Comparison of ENCODE assay signal across 20 cellular contexts in the genomic region with DNA sequence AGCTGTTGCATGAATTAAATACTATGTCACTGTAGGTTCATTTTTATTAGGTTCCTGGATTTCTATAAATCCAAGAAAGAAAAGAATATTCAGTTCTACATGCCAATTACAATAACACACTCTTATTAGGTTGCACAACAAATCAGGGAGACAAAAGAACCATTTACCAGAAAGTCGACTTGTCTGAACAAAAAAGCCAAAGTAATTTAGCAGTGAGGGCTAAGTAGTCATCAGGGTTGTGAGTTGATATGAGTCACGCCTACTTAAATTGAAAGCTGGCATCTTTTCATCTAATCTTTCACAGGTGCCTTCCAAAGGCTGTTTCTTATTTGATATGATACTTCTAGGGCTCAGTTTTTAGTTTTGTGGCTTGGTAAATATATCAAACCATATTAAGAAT. TPM values are rescaled to one million over a fixed set of nuclear protein-coding genes. Genes with fewer than 3 reads are reported as not detected.
DNase-seq lines count a peak whose midpoint lies in the region; ATAC-seq and TF ChIP-seq lines count a peak whose summit lies in the region.
"Had no signal": no experiment of that assay in that cellular context is flagged by ENCODE, and none has a peak within 500 bp of the region (broad histone marks: within the 10 kb centered on the region; RNA-seq: fewer than 3 reads in every experiment).

No MANE protein-coding gene starts in this region.

- H3K27ac ChIP-seq in SJCRH30 (peak overlapping the region; percentile 2; the same call in 1 of the 2 replicates), vagina (no peak overlapping the region)
- H3K27ac ChIP-seq: ascending aorta, BLaER1, gastroesophageal sphincter, psoas muscle, spleen, VCaP had no signal

- no peak for ATAC-seq in HG03469 (IDR thresholded peaks at IDR 0.05; ENCODE audit: unreplicated experiment)
- ATAC-seq: gastroesophageal sphincter, left cardiac atrium, psoas muscle had no signal

- H3K27me3 ChIP-seq in SJCRH30 (no peaks in the 10 kb centered on the region), vagina (no peaks in the 10 kb centered on the region)
- H3K27me3 ChIP-seq: ascending aorta, BLaER1, gastroesophageal sphincter, spleen had no signal

- H3K36me3 ChIP-seq in SJCRH30 (no peaks in the 10 kb centered on the region), vagina (no peaks in the 10 kb centered on the region)
- H3K36me3 ChIP-seq: ascending aorta, BLaER1, gastroesophageal sphincter, spleen had no signal

- H3K4me1 ChIP-seq in SJCRH30, result peaks cover 32% of the 10 kb centered on the region
- no peaks in the 10 kb centered on the region for H3K4me1 ChIP-seq in vagina
- H3K4me1 ChIP-seq: ascending aorta, BLaER1, gastroesophageal sphincter, psoas muscle, spleen had no signal

- peak; percentile 84 for DNase-seq in DMS79 treated with DMSO at 0.1 percent for 48 hours (lab: John Stamatoyannopoulos, UW)
- DNase-seq in NCI-H1105 treated with DMSO at 0.1 percent for 48 hours (lab: John Stamatoyannopoulos, UW), result peak; percentile 84
- peak; percentile 6 to 84 for DNase-seq in SJCRH30
- peak; percentile 86 for DNase-seq in foreskin melanocyte
- DNase-seq in vagina (ENCODE audit: extremely low spot score in 2 of 2), result no peak
- no peak for DNase-seq in Ammon's horn (ENCODE audit: low spot score)
- DNase-seq: activated CD4-positive, alpha-beta memory T cell treated with anti-CD3 and anti-CD28 coated beads for 36 hours; activated naive CD4-positive, alpha-beta T cell treated with anti-CD3 and anti-CD28 coated beads, Interleukin-2, amount 10 ng/mL, durations not matched to agents 7 days and 5 days; IMR-90; left cardiac atrium; NCI-H2171 treated with DMSO at 0.1 percent for 48 hours; psoas muscle; Right ventricle myocardium superior; spleen had no signal

- intact Hi-C loops in vagina (cut with DNase I), result no loop called here

- H3K9me3 ChIP-seq in SJCRH30 (replicated peaks) (no peaks in the 10 kb centered on the region), vagina (no peaks in the 10 kb centered on the region)
- H3K9me3 ChIP-seq: ascending aorta, BLaER1, gastroesophageal sphincter, psoas muscle, spleen had no signal

- no peak overlapping the region for H3K4me3 ChIP-seq in SJCRH30
- H3K4me3 ChIP-seq in vagina, result no peak overlapping the region
- H3K4me3 ChIP-seq: ascending aorta, BLaER1, gastroesophageal sphincter, psoas muscle, spleen had no signal

- no peak for TF ChIP-seq POLR2A in vagina (IDR thresholded peaks at IDR 0.05)

- TF ChIP-seq CTCF in vagina (IDR thresholded peaks at IDR 0.05), result no peak

RNA-seq across cellular contexts. Expression of gene GNRHR, which starts 25.4 kb away (rescaled TPM):
- total RNA-seq in SJCRH30 (2014; rRNA removed; shearing (Covaris generic)), result 0.08 TPM in 1 of 2 replicates, not detected in the other
- not detected for total RNA-seq in vagina
- total RNA-seq: activated CD4-positive, alpha-beta memory T cell treated with anti-CD3 and anti-CD28 coated beads for 36 hours; ascending aorta; gastroesophageal sphincter; IMR-90; left cardiac atrium; mesothelial cell of epicardium; psoas muscle; Right ventricle myocardium superior had no signal

Comparison
In these comparisons a context has a peak if more than half of its experiments do, and no peak if none do; other contexts are left out.
1. DNase-seq: peak in DMS79 treated with DMSO at 0.1 percent for 48 hours (single experiment), NCI-H1105 treated with DMSO at 0.1 percent for 48 hours (single experiment), SJCRH30 (2 of 2) and foreskin melanocyte (single experiment); none in vagina (0 of 2) and Ammon's horn (single experiment).